In genomic region chr6:139117734-139118133, GRCh38 we compare ENCODE assay signal across 21 cellular contexts. TPM values are rescaled to one million over a fixed set of nuclear protein-coding genes. Genes with fewer than 3 reads are reported as not detected.
DNase-seq lines count a peak whose midpoint lies in the region; ATAC-seq and TF ChIP-seq lines count a peak whose summit lies in the region.
"Had no signal": no experiment of that assay in that cellular context is flagged by ENCODE, and none has a peak within 500 bp of the region (broad histone marks: within the 10 kb centered on the region; RNA-seq: fewer than 3 reads in every experiment).

No MANE protein-coding gene starts in this region.

- TF ChIP-seq CTCF in LNCAP (IDR thresholded peaks at IDR 0.05): peak; percentile 54
- peak; percentile 25 for TF ChIP-seq CTCF in cardiac fibroblast (IDR thresholded peaks at IDR 0.05; ENCODE audit: low read depth, low read length)
- peak; percentile 37 for TF ChIP-seq CTCF in neural crest cell (conservative IDR thresholded peaks at IDR 0.05)

- DNase-seq in ELR (ENCODE audit: low read depth) (peak; percentile 45), cardiac fibroblast (ENCODE audit: low read depth in 2 of 2) (peak; percentile 13 to 39), neural crest cell (ENCODE audit: low read depth, low spot score) (no peak), NCI-H2196 (lab: John Stamatoyannopoulos, UW; ENCODE audit: unreplicated experiment) (no peak), hippocampal formation (lab: John Stamatoyannopoulos, UW) (no peak)
- no peak for DNase-seq in effector memory CD8-positive, alpha-beta T cell
- DNase-seq: activated CD4-positive, alpha-beta T cell treated with anti-CD3 and anti-CD28 coated beads for 4 hours; activated CD8-positive, alpha-beta memory T cell treated with anti-CD3 and anti-CD28 coated beads, Interleukin-2, amount 50 U/mL, for 48 hours; DMS79; dorsolateral prefrontal cortex; esophagus squamous epithelium; left cardiac atrium; NCI-H2081; NCI-H510A treated with DMSO at 0.1 percent for 48 hours; PC-3; retina; SK-N-SH; stimulated activated naive CD8-positive, alpha-beta T cell treated with anti-CD3 and anti-CD28 coated beads, Interleukin-15, Interleukin-2, amounts not matched to agents 100 U/mL and 50 U/mL, for 24 hours; transverse colon had no signal

- no peaks in the 10 kb centered on the region for H3K27me3 Mint-ChIP-seq in neural crest cell (ENCODE audit: low read depth)
- no peaks in the 10 kb centered on the region for H3K27me3 Mint-ChIP-seq in effector memory CD8-positive, alpha-beta T cell

- no peak overlapping the region for H3K4me3 Mint-ChIP-seq in neural crest cell
- no peak overlapping the region for H3K4me3 Mint-ChIP-seq in effector memory CD8-positive, alpha-beta T cell

- no peak overlapping the region for H3K4me3 ChIP-seq in cardiac fibroblast (replicated peaks in 1 of 2; ENCODE audit: low read depth in 2 of 2, low read length in 2 of 2)
- H3K4me3 ChIP-seq: BLaER1, dorsolateral prefrontal cortex, esophagus squamous epithelium, transverse colon had no signal

- H3K4me1 Mint-ChIP-seq in neural crest cell: no peaks in the 10 kb centered on the region
- peaks cover 18 to 27% of the 10 kb centered on the region in 2 donors for H3K4me1 Mint-ChIP-seq in effector memory CD8-positive, alpha-beta T cell (ENCODE audit: low read depth in 2 of 2)

- no peak for ATAC-seq in effector memory CD8-positive, alpha-beta T cell (replicated peaks)
- ATAC-seq: left cardiac atrium; PC-3; stimulated activated naive CD8-positive, alpha-beta T cell treated with anti-CD3 and anti-CD28 coated beads, Interleukin-15, Interleukin-2, amounts not matched to agents 100 U/mL and 50 U/mL, for 24 hours had no signal

- peaks cover 11% of the 10 kb centered on the region for H3K36me3 Mint-ChIP-seq in neural crest cell (ENCODE audit: low read depth)
- H3K36me3 Mint-ChIP-seq in effector memory CD8-positive, alpha-beta T cell (ENCODE audit: insufficient read depth): peaks cover 6% of the 10 kb centered on the region

- peaks cover 13% of the 10 kb centered on the region for H3K9me3 Mint-ChIP-seq in neural crest cell
- peaks cover 4 to 8% of the 10 kb centered on the region in 2 donors for H3K9me3 Mint-ChIP-seq in effector memory CD8-positive, alpha-beta T cell

- H3K27ac Mint-ChIP-seq in neural crest cell (ENCODE audit: unreplicated experiment): no peak overlapping the region
- H3K27ac Mint-ChIP-seq in effector memory CD8-positive, alpha-beta T cell: peak overlapping the region in 1 of 2 donors; percentile 50

RNA-seq across cellular contexts. Expression of gene HECA, which starts 17.1 kb away (rescaled TPM):
- 8.6 and 9.3 TPM in 2 replicates for total RNA-seq in neural crest cell

Comparison
In these comparisons a context has a peak if more than half of its experiments do, and no peak if none do; other contexts are left out.
1. DNase-seq: peak in ELR (single experiment) and cardiac fibroblast (2 of 2); none in neural crest cell (single experiment), NCI-H2196 (single experiment), effector memory CD8-positive, alpha-beta T cell (0 of 3) and hippocampal formation (0 of 2).
2. Peak in every context shown above with its lines, with median percentiles within 50 percentile points of each other: CTCF ChIP-seq.